Comparison of ENCODE assay signal across 1 cellular context in the genomic region with DNA sequence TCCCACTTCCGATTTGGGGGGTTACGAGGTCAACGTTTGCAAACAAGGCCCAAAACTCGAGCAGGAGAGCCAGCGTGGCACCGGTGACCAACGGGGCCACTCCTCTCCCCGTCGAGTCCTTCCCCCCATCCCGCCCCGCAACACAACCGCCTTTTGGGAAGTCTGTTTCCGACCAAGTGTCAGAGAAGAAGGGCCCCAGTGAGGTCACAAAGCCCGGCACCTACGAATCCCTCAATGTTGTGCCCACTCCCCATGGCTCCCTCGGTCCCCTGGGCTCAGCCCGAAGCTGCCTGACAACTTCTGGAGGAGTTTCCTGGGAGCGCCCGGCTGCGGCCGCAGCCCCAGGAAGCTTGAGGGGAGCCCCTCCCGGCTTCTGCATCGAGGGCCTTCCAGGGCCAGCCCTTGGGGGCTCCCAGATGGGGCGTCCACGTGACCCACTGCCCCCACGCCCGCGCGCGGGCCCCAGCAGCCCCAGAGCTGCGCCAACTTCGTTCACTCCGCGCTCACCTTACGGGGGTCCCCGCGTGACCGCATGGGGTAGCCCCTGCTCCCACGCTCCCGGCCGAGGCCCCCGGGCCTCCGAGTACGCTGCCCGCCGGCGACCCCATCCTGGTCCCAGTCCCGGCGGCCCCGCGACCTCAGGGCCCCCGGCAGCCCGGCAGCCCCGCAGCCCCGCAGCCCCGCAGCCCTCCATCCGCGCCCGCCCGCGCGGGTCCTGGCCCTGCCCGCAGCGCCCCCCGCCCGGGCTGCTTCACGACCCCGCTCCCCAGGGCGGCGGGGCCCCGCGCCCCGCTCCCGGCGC.
TF ChIP-seq lines count a peak whose summit lies in the region.

No MANE protein-coding gene starts in this region.

TF ChIP-seq in IMR-90, 13 proteins besides CTCF, POLR2A, EP300 and RAD21:
- peak; percentile 47; the same call in 1 of the 2 replicates for TF ChIP-seq USF2 (IDR thresholded peaks at IDR 0.05; ENCODE audit: low read depth, low read length)
- no peak for TF ChIP-seq FOS (IDR thresholded peaks at IDR 0.05; ENCODE audit: low read depth, low read length)
